ENCODE assay signal across 13 cellular contexts in genomic region chr5:103271570-103272289, GRCh38. TPM values are rescaled to one million over a fixed set of nuclear protein-coding genes. Genes with fewer than 3 reads are reported as not detected.
DNase-seq lines count a peak whose midpoint lies in the region; ATAC-seq, FAIRE-seq and TF ChIP-seq lines count a peak whose summit lies in the region.
"Had no signal": no experiment of that assay in that cellular context is flagged by ENCODE, and none has a peak within 500 bp of the region (broad histone marks: within the 10 kb centered on the region; RNA-seq: fewer than 3 reads in every experiment).

No MANE protein-coding gene starts in this region.

- TF ChIP-seq RAD21 in SK-N-SH (IDR thresholded peaks at IDR 0.05; ENCODE audit: low read length), result no peak

- H3K9me3 ChIP-seq in SK-N-SH (no peaks in the 10 kb centered on the region), pancreas (no peaks in the 10 kb centered on the region)

- CTCF ChIA-PET in SK-N-SH (lab: Yijun Ruan, JAX), result interaction anchor here (0.9 to 1.3 kb wide), 3 partner anchors 8 to 53 kb away, joined by 3 to 4 read pairs (median 3); partner anchors contain the start of gene MACIR

- peaks cover 10 to 18% of the 10 kb centered on the region in 2 donors for H3K36me3 Mint-ChIP-seq in activated naive CD4-positive, alpha-beta T cell treated with anti-CD3 and anti-CD28 coated beads, Interleukin-2, amount 50 U/mL, for 72 hours

- TF ChIP-seq EP300 in SK-N-SH (IDR thresholded peaks at IDR 0.05; ENCODE audit: borderline replicate concordance in 1 of 2, low read depth in 1 of 2, low read length in 1 of 2), result no peak

- peaks cover 100% of the 10 kb centered on the region for H3K79me2 ChIP-seq in SK-N-SH (ENCODE audit: insufficient read depth)

- intact Hi-C loops in pancreas (cut with DNase I), result no loop called here

- peaks cover 86% of the 10 kb centered on the region for H4K20me1 ChIP-seq in SK-N-SH (ENCODE audit: insufficient read depth)

- H3F3A ChIP-seq in SK-N-SH (replicated peaks; ENCODE audit: insufficient read depth), result peaks cover 23% of the 10 kb centered on the region

- FAIRE-seq in bronchial epithelial cell (lab: Jason Lieb, UNC) (no peak), pancreas (lab: Jason Lieb, UNC) (no peak)

- no peaks in the 10 kb centered on the region for H3K9me3 Mint-ChIP-seq in activated naive CD4-positive, alpha-beta T cell treated with anti-CD3 and anti-CD28 coated beads, Interleukin-2, amount 50 U/mL, for 72 hours
- H3K9me3 Mint-ChIP-seq: memory B cell had no signal

- H3K36me3 ChIP-seq in SK-N-SH (replicated peaks in 1 of 2; ENCODE audit: control insufficient read depth in 1 of 2, insufficient read depth in 2 of 2, low read length in 1 of 2) (peaks cover 35 to 72% of the 10 kb centered on the region in 2 experiments), bronchial epithelial cell (ENCODE audit: control insufficient read depth, insufficient read depth, low read length) (no peaks in the 10 kb centered on the region), pancreas (no peaks in the 10 kb centered on the region)

- no peak for DNase-seq in SK-N-SH
- peak; percentile 35 for DNase-seq in bronchial epithelial cell (ENCODE audit: low read depth)
- peak in 3 of 6 donors; percentile 69 to 79 (median 78) for DNase-seq in pancreas
- DNase-seq in activated naive CD4-positive, alpha-beta T cell treated with anti-CD3 and anti-CD28 coated beads, Interleukin-2, amount 50 U/mL, for 72 hours (ENCODE audit: low spot score in 2 of 2), result no peak
- DNase-seq in NCI-H1694 treated with DMSO at 0.1 percent for 48 hours (lab: John Stamatoyannopoulos, UW), result no peak
- DNase-seq in NCI-H526 treated with DMSO at 0.1 percent for 48 hours (lab: John Stamatoyannopoulos, UW), result no peak
- DNase-seq: activated CD4-positive, alpha-beta T cell treated with anti-CD3 and anti-CD28 coated beads for 4 hours; aorta; NCI-H146 had no signal

- POLR2A ChIA-PET in SK-N-SH (lab: Yijun Ruan, JAX), result interaction anchor here (1.9 kb wide), 1 partner anchor 12 kb away, joined by 8 read pairs; the partner anchor contains the start of gene MACIR

- H2AFZ ChIP-seq in SK-N-SH (ENCODE audit: low read depth), result no peak overlapping the region

- no peaks in the 10 kb centered on the region for H3K9me2 ChIP-seq in SK-N-SH

- TF ChIP-seq CTCF in SK-N-SH (IDR thresholded peaks at IDR 0.05) (no peak), bronchial epithelial cell (IDR thresholded peaks at IDR 0.05; ENCODE audit: insufficient read depth, low read length, severe bottlenecking) (no peak), pancreas (IDR thresholded peaks at IDR 0.05) (no peak)

- no peak for ATAC-seq in SK-N-SH treated with all-trans-retinoic acid at 6 μM for 48 hours
- peak; percentile 42 for ATAC-seq in HG02642 (IDR thresholded peaks at IDR 0.05; ENCODE audit: poor library complexity, unreplicated experiment)
- peak; percentile 97 to 100 (median 98) for ATAC-seq in pancreas
- no peak for ATAC-seq in activated naive CD4-positive, alpha-beta T cell treated with anti-CD3 and anti-CD28 coated beads, Interleukin-2, amount 50 U/mL, for 72 hours

- peak overlapping the region; percentile 39; the same call in 1 of the 2 replicates for H3K4me2 ChIP-seq in SK-N-SH

- peak overlapping the region; percentile 10 to 25; a peak in 2 of 4 replicates for H3K27ac ChIP-seq in SK-N-SH (ENCODE audit: low read depth in 2 of 2, low read length in 1 of 2)
- H3K27ac ChIP-seq in pancreas, result peak overlapping the region in 2 of 4 donors; percentile 9 to 68
- H3K27ac ChIP-seq: skin epidermis had no signal

- H3K9ac ChIP-seq in SK-N-SH, result no peak overlapping the region

- H3K27me3 ChIP-seq in SK-N-SH (ENCODE audit: insufficient read depth), result no peaks in the 10 kb centered on the region
- H3K27me3 ChIP-seq in bronchial epithelial cell (ENCODE audit: control insufficient read depth, insufficient read depth, low read length), result no peaks in the 10 kb centered on the region
- H3K27me3 ChIP-seq in pancreas, result no peaks in the 10 kb centered on the region

- H3K4me3 ChIP-seq in SK-N-SH (ENCODE audit: low read depth in 2 of 2, low read length in 1 of 2), result no peak overlapping the region
- H3K4me3 ChIP-seq in bronchial epithelial cell (ENCODE audit: low read depth, low read length), result no peak overlapping the region
- H3K4me3 ChIP-seq in pancreas, result no peak overlapping the region
- H3K4me3 ChIP-seq: skin epidermis had no signal

- H3K4me1 ChIP-seq in SK-N-SH (ENCODE audit: control insufficient read depth in 1 of 2, insufficient read depth in 2 of 2, low read depth in 1 of 2, low read length in 1 of 2) (peaks cover 0 to 11% of the 10 kb centered on the region in 2 experiments; a peak in 2 of 4 replicates), pancreas (peaks cover 0 to 8% (median 6%) of the 10 kb centered on the region in 3 donors)

- WGBS in SK-N-SH (ENCODE audit: low lambda C conversion rate), result 88% methylated on average over 2 of the region's 2 CpGs
- WGBS in pancreas, 2 donors, result 25 to 35% methylated on average over 2 of the region's 2 CpGs

- no peak overlapping the region for H3K27ac Mint-ChIP-seq in activated naive CD4-positive, alpha-beta T cell treated with anti-CD3 and anti-CD28 coated beads, Interleukin-2, amount 50 U/mL, for 72 hours
- H3K27ac Mint-ChIP-seq: memory B cell had no signal

TF ChIP-seq in SK-N-SH, 30 proteins besides CTCF, POLR2A, EP300 and RAD21 (continues in another document):
- TF ChIP-seq NFIC (IDR thresholded peaks at IDR 0.05; ENCODE audit: borderline replicate concordance) (no peak), GATA2 (CRISPR knock-in tag; IDR thresholded peaks at IDR 0.05) (no peak), RCOR1 (IDR thresholded peaks at IDR 0.05; ENCODE audit: low read length) (no peak), EZH2phosphoT487 (IDR thresholded peaks at IDR 0.05; ENCODE audit: borderline replicate concordance, low read depth) (no peak), FOXM1 (IDR thresholded peaks at IDR 0.05; ENCODE audit: low read depth) (no peak), RFX5 (IDR thresholded peaks at IDR 0.05; ENCODE audit: low read length) (no peak), MXI1 (IDR thresholded peaks at IDR 0.05; ENCODE audit: low read depth, low read length) (no peak), TAF1 (IDR thresholded peaks at IDR 0.05; ENCODE audit: borderline replicate concordance, low read depth, low read length) (no peak), USF1 (IDR thresholded peaks at IDR 0.05; ENCODE audit: borderline replicate concordance, low read depth) (no peak), YY1 (IDR thresholded peaks at IDR 0.05; ENCODE audit: low read depth) (no peak), TEAD4 (IDR thresholded peaks at IDR 0.05; ENCODE audit: borderline replicate concordance, insufficient read depth) (no peak)

TF ChIP-seq in SK-N-SH treated with all-trans-retinoic acid at 6 μM for 48 hours, 23 proteins besides CTCF, POLR2A, EP300 and RAD21:
- no peak for TF ChIP-seq ZNF565 (CRISPR knock-in tag; conservative IDR thresholded peaks at IDR 0.05; ENCODE audit: low read depth)
- TF ChIP-seq RARB (CRISPR knock-in tag; IDR thresholded peaks at IDR 0.05), result no peak
- TF ChIP-seq ZNF70 (CRISPR knock-in tag; IDR thresholded peaks at IDR 0.05), result no peak

RNA-seq across cellular contexts. Expression of gene MACIR, which starts 13.2 kb away (rescaled TPM):
- polyA plus RNA-seq in SK-N-SH (2012; rRNA removed) (24.7 and 36.3 TPM in 2 replicates), pancreas (1 to 10 TPM; 3.0 to 6.8 TPM)
- 32.8 and 34.4 TPM in 2 replicates for polyA plus RNA-seq in SK-N-SH (2012; cell fraction: cytosol; rRNA removed)
- polyA plus RNA-seq in SK-N-SH (2012; cell fraction: nucleus; rRNA removed), result 33.6 and 38.3 TPM in 2 replicates
- total RNA-seq in bronchial epithelial cell (10.8 and 11.6 TPM in 2 replicates), pancreas (1 to 10 TPM; 2.4 to 8.0 (median 3.2) TPM)
- total RNA-seq in activated naive CD4-positive, alpha-beta T cell treated with anti-CD3 and anti-CD28 coated beads, Interleukin-2, amount 50 U/mL, for 72 hours, result 1 to 10 TPM; 5.9 to 9.3 TPM

Comparison
In these comparisons a context has a peak if more than half of its experiments do, and no peak if none do; other contexts are left out.
1. ATAC-seq: peak in HG02642 (single experiment) and pancreas (4 of 4); none in SK-N-SH treated with all-trans-retinoic acid at 6 μM for 48 hours (single experiment) and activated naive CD4-positive, alpha-beta T cell treated with anti-CD3 and anti-CD28 coated beads, Interleukin-2, amount 50 U/mL, for 72 hours (0 of 2).